Comparison of ENCODE assay signal across 17 cellular contexts in genomic region chr17:17526369-17526768, GRCh38. TPM values are rescaled to one million over a fixed set of nuclear protein-coding genes. Genes with fewer than 3 reads are reported as not detected.
A peak's percentile ranks its signal among the peaks of the same experiment; 100 is the strongest.
DNase-seq lines count a peak whose midpoint lies in the region; ATAC-seq and TF ChIP-seq lines count a peak whose summit lies in the region.
"Had no signal": no experiment of that assay in that cellular context is flagged by ENCODE, and none has a peak within 500 bp of the region (broad histone marks: within the 10 kb centered on the region; RNA-seq: fewer than 3 reads in every experiment).

No MANE protein-coding gene starts in this region.

- H3K4me1 ChIP-seq in mucosa of stomach (ENCODE audit: control insufficient read depth, insufficient read depth, low read length) (peaks cover 46% of the 10 kb centered on the region), stomach (peaks cover 20 to 61% (median 55%) of the 10 kb centered on the region in 4 donors)
- H3K4me1 ChIP-seq: breast epithelium, parathyroid adenoma had no signal

- TF ChIP-seq EP300 in stomach (IDR thresholded peaks at IDR 0.05) = no peak

- H3K9me3 Mint-ChIP-seq in glutamatergic neuron (ENCODE audit: unreplicated experiment) = peaks cover 2% of the 10 kb centered on the region
- H3K9me3 Mint-ChIP-seq in activated T-helper 2 cell treated with anti-CD3 and anti-CD28 coated beads, Interferon-gamma antibody, Interleukin-2, Interleukin-4, amounts not matched to agents 10 μg/mL and 5 μg/mL and 100 μg/mL, durations not matched to agents 14 hours and 24 hours and 36 hours = no peaks in the 10 kb centered on the region
- H3K9me3 Mint-ChIP-seq: naive B cell had no signal

- no peaks in the 10 kb centered on the region for H3K9me3 ChIP-seq in mucosa of stomach (ENCODE audit: control insufficient read depth, low read length)
- no peaks in the 10 kb centered on the region for H3K9me3 ChIP-seq in stomach
- H3K9me3 ChIP-seq: breast epithelium had no signal

- intact Hi-C loops in stomach (cut with DNase I; ENCODE audit: low total_unique reads) = no loop called here
- intact Hi-C loops in activated T-helper 2 cell treated with anti-CD3 and anti-CD28 coated beads, Interferon-gamma antibody, Interleukin-2, Interleukin-4, amounts not matched to agents 10 μg/mL and 5 μg/mL and 100 μg/mL, durations not matched to agents 14 hours and 24 hours and 36 hours (cut with micrococcal nuclease) = no loop called here

- H3K27me3 ChIP-seq in mucosa of stomach (ENCODE audit: control insufficient read depth, insufficient read depth, low read length) = no peaks in the 10 kb centered on the region
- H3K27me3 ChIP-seq in stomach = no peaks in the 10 kb centered on the region
- H3K27me3 ChIP-seq: breast epithelium had no signal

- DNase-seq in DMS79 treated with DMSO at 0.1 percent for 48 hours (lab: John Stamatoyannopoulos, UW) (peak; percentile 29), DMS79 (lab: John Stamatoyannopoulos, UW) (no peak), glutamatergic neuron (peak; percentile 15), stomach (peak; percentile 56)
- no peak for DNase-seq in activated CD8-positive, alpha-beta memory T cell treated with anti-CD3 and anti-CD28 coated beads, Interleukin-2, amount 50 U/mL, for 4 hours
- no peak for DNase-seq in activated T-helper 2 cell treated with anti-CD3 and anti-CD28 coated beads, Interferon-gamma antibody, Interleukin-2, Interleukin-4, amounts not matched to agents 10 μg/mL and 5 μg/mL and 100 μg/mL, durations not matched to agents 14 hours and 24 hours and 36 hours (ENCODE audit: low spot score)
- DNase-seq: activated CD4-positive, alpha-beta T cell treated with anti-CD3 and anti-CD28 coated beads for 48 hours; HCEC 1CT; naive B cell; NCI-H526; stimulated activated CD4-positive, alpha-beta T cell treated with anti-CD3 and anti-CD28 coated beads, Interleukin-4, amount 100 ng/mL, for 4 hours had no signal

- ATAC-seq in HG03196 (IDR thresholded peaks at IDR 0.05; ENCODE audit: unreplicated experiment) = no peak

- H3K27ac Mint-ChIP-seq in glutamatergic neuron (ENCODE audit: unreplicated experiment) = no peak overlapping the region
- H3K27ac Mint-ChIP-seq in activated T-helper 2 cell treated with anti-CD3 and anti-CD28 coated beads, Interferon-gamma antibody, Interleukin-2, Interleukin-4, amounts not matched to agents 10 μg/mL and 5 μg/mL and 100 μg/mL, durations not matched to agents 14 hours and 24 hours and 36 hours = no peak overlapping the region
- H3K27ac Mint-ChIP-seq: naive B cell had no signal

- H3K4me3 ChIP-seq in mucosa of stomach (ENCODE audit: low read length) (no peak overlapping the region), stomach (no peak overlapping the region)
- H3K4me3 ChIP-seq: breast epithelium, coronary artery had no signal

- TF ChIP-seq CTCF in glutamatergic neuron (IDR thresholded peaks at IDR 0.05; ENCODE audit: partially characterized antibody, unreplicated experiment) = no peak
- no peak for TF ChIP-seq CTCF in stomach (IDR thresholded peaks at IDR 0.05)

- H3K4me3 Mint-ChIP-seq in glutamatergic neuron (ENCODE audit: unreplicated experiment) = no peak overlapping the region
- H3K4me3 Mint-ChIP-seq in activated T-helper 2 cell treated with anti-CD3 and anti-CD28 coated beads, Interferon-gamma antibody, Interleukin-2, Interleukin-4, amounts not matched to agents 10 μg/mL and 5 μg/mL and 100 μg/mL, durations not matched to agents 14 hours and 24 hours and 36 hours (ENCODE audit: low read depth) = no peak overlapping the region
- H3K4me3 Mint-ChIP-seq: naive B cell had no signal

- H3K27me3 Mint-ChIP-seq in glutamatergic neuron (ENCODE audit: unreplicated experiment) = no peaks in the 10 kb centered on the region
- no peaks in the 10 kb centered on the region for H3K27me3 Mint-ChIP-seq in activated T-helper 2 cell treated with anti-CD3 and anti-CD28 coated beads, Interferon-gamma antibody, Interleukin-2, Interleukin-4, amounts not matched to agents 10 μg/mL and 5 μg/mL and 100 μg/mL, durations not matched to agents 14 hours and 24 hours and 36 hours (ENCODE audit: low read depth)
- H3K27me3 Mint-ChIP-seq: naive B cell had no signal

- H3K27ac ChIP-seq in stomach = peak overlapping the region; percentile 40 to 77 (median 61)
- H3K27ac ChIP-seq: 22Rv1, breast epithelium, coronary artery, parathyroid adenoma had no signal

- peak overlapping the region; percentile 58 for H3K9ac ChIP-seq in mucosa of stomach (ENCODE audit: low read length)
- H3K9ac ChIP-seq: parathyroid adenoma had no signal

- H3K36me3 ChIP-seq in mucosa of stomach (ENCODE audit: control insufficient read depth, insufficient read depth, low read length) (no peaks in the 10 kb centered on the region), stomach (peaks cover 0 to under 1% (median 0%) of the 10 kb centered on the region in 4 donors)
- H3K36me3 ChIP-seq: breast epithelium had no signal

- WGBS in stomach, 5 donors = 30 to 50% (median 44%) methylated on average over 8 to 14 of the region's 14 CpGs

- no peaks in the 10 kb centered on the region for H3K36me3 Mint-ChIP-seq in glutamatergic neuron (ENCODE audit: unreplicated experiment)
- H3K36me3 Mint-ChIP-seq in activated T-helper 2 cell treated with anti-CD3 and anti-CD28 coated beads, Interferon-gamma antibody, Interleukin-2, Interleukin-4, amounts not matched to agents 10 μg/mL and 5 μg/mL and 100 μg/mL, durations not matched to agents 14 hours and 24 hours and 36 hours (ENCODE audit: low read depth) = no peaks in the 10 kb centered on the region
- H3K36me3 Mint-ChIP-seq: naive B cell had no signal

- peaks cover 30% of the 10 kb centered on the region for H3K4me1 Mint-ChIP-seq in glutamatergic neuron (ENCODE audit: low read depth, unreplicated experiment)
- H3K4me1 Mint-ChIP-seq in activated T-helper 2 cell treated with anti-CD3 and anti-CD28 coated beads, Interferon-gamma antibody, Interleukin-2, Interleukin-4, amounts not matched to agents 10 μg/mL and 5 μg/mL and 100 μg/mL, durations not matched to agents 14 hours and 24 hours and 36 hours (ENCODE audit: low read depth) = no peaks in the 10 kb centered on the region

- no peak for TF ChIP-seq POLR2A in stomach (IDR thresholded peaks at IDR 0.05)

RNA-seq across cellular contexts. Expression of gene RASD1, which starts 30.2 kb away (rescaled TPM):
- total RNA-seq in glutamatergic neuron (ENCODE audit: unreplicated experiment) = 140 TPM
- 10 to 100 TPM in 4 of 5 donors, 1 to 10 TPM in 1; 3.7 to 72.9 (median 25.0) TPM for total RNA-seq in stomach
- polyA plus RNA-seq in stomach = 10 to 100 TPM in 2 of 3 donors, 1 to 10 TPM in 1; 9.5 to 15.0 (median 10.7) TPM
- 4.6 and 4.9 TPM in 2 replicates for total RNA-seq in activated T-helper 2 cell treated with anti-CD3 and anti-CD28 coated beads, Interferon-gamma antibody, Interleukin-2, Interleukin-4, amounts not matched to agents 10 μg/mL and 5 μg/mL and 100 μg/mL, durations not matched to agents 14 hours and 24 hours and 36 hours

RNA-seq across cellular contexts. Expression of gene MED9, which starts 49.6 kb away (rescaled TPM):
- total RNA-seq in glutamatergic neuron (ENCODE audit: unreplicated experiment) (23.2 TPM), stomach (10 to 100 TPM in 2 of 5 donors, 1 to 10 TPM in 3; 2.9 to 14.5 (median 6.7) TPM)
- 10 to 100 TPM; 11.2 to 14.1 (median 12.3) TPM for polyA plus RNA-seq in stomach
- total RNA-seq in activated T-helper 2 cell treated with anti-CD3 and anti-CD28 coated beads, Interferon-gamma antibody, Interleukin-2, Interleukin-4, amounts not matched to agents 10 μg/mL and 5 μg/mL and 100 μg/mL, durations not matched to agents 14 hours and 24 hours and 36 hours = 12.6 and 13.1 TPM in 2 replicates

Comparison
In these comparisons a context has a peak if more than half of its experiments do, and no peak if none do; other contexts are left out.
1. DNase-seq: peak in DMS79 treated with DMSO at 0.1 percent for 48 hours (single experiment), glutamatergic neuron (single experiment) and stomach (single experiment); none in DMS79 (single experiment), activated CD8-positive, alpha-beta memory T cell treated with anti-CD3 and anti-CD28 coated beads, Interleukin-2, amount 50 U/mL, for 4 hours (single experiment) and activated T-helper 2 cell treated with anti-CD3 and anti-CD28 coated beads, Interferon-gamma antibody, Interleukin-2, Interleukin-4, amounts not matched to agents 10 μg/mL and 5 μg/mL and 100 μg/mL, durations not matched to agents 14 hours and 24 hours and 36 hours (single experiment).